13 cellular contexts compared by ENCODE assay signal in genomic region chr11:8867856-8868705, GRCh38. TPM values are rescaled to one million over a fixed set of nuclear protein-coding genes. Genes with fewer than 3 reads are reported as not detected.
DNase-seq lines count a peak whose midpoint lies in the region; ATAC-seq and TF ChIP-seq lines count a peak whose summit lies in the region.
"Had no signal": no experiment of that assay in that cellular context is flagged by ENCODE, and none has a peak within 500 bp of the region (broad histone marks: within the 10 kb centered on the region; RNA-seq: fewer than 3 reads in every experiment).

No MANE protein-coding gene starts in this region.

- H3K4me3 ChIP-seq in gastroesophageal sphincter (no peak overlapping the region), suprapubic skin (no peak overlapping the region)

- H3K36me3 ChIP-seq in gastroesophageal sphincter, result no peaks in the 10 kb centered on the region
- no peaks in the 10 kb centered on the region for H3K36me3 ChIP-seq in suprapubic skin

- TF ChIP-seq POLR2A in gastroesophageal sphincter (IDR thresholded peaks at IDR 0.05), result no peak
- no peak for TF ChIP-seq POLR2A in suprapubic skin (IDR thresholded peaks at IDR 0.05)

- 65 to 71% methylated on average over 7 of the region's 7 CpGs for WGBS in gastroesophageal sphincter (ENCODE audit: low coverage in 1 of 2), 2 donors
- WGBS in suprapubic skin, result 49% methylated on average over 7 of the region's 7 CpGs

- H3K4me1 ChIP-seq in gastroesophageal sphincter, result peaks cover 0 to 61% (median 7%) of the 10 kb centered on the region in 3 donors
- peaks cover 26% of the 10 kb centered on the region for H3K4me1 ChIP-seq in suprapubic skin

- no peak for TF ChIP-seq EP300 in gastroesophageal sphincter (IDR thresholded peaks at IDR 0.05)
- TF ChIP-seq EP300 in suprapubic skin (IDR thresholded peaks at IDR 0.05), result no peak

- H3K27me3 Mint-ChIP-seq in activated naive CD8-positive, alpha-beta T cell treated with anti-CD3 and anti-CD28 coated beads, Interleukin-2, amount 50 U/mL, for 24 hours, result peaks cover 63% of the 10 kb centered on the region

- H3K4me1 Mint-ChIP-seq in activated naive CD8-positive, alpha-beta T cell treated with anti-CD3 and anti-CD28 coated beads, Interleukin-2, amount 50 U/mL, for 24 hours, result no peaks in the 10 kb centered on the region

- H3K27me3 ChIP-seq in gastroesophageal sphincter (no peaks in the 10 kb centered on the region), suprapubic skin (no peaks in the 10 kb centered on the region)

- H3K9me3 Mint-ChIP-seq in activated naive CD8-positive, alpha-beta T cell treated with anti-CD3 and anti-CD28 coated beads, Interleukin-2, amount 50 U/mL, for 24 hours, result no peaks in the 10 kb centered on the region
- H3K9me3 Mint-ChIP-seq: activated B cell treated with CpG ODN at 0.5 μM for 24 hours had no signal

- no peaks in the 10 kb centered on the region for H3K9me3 ChIP-seq in gastroesophageal sphincter
- H3K9me3 ChIP-seq in suprapubic skin, result no peaks in the 10 kb centered on the region

- TF ChIP-seq CTCF in gastroesophageal sphincter (IDR thresholded peaks at IDR 0.05) (no peak), suprapubic skin (IDR thresholded peaks at IDR 0.05) (no peak)

- H3K27ac ChIP-seq in gastroesophageal sphincter (peak overlapping the region in 3 of 4 donors; percentile 25 to 33 (median 28)), suprapubic skin (peak overlapping the region; percentile 30)
- H3K27ac ChIP-seq: 22Rv1 had no signal

- ATAC-seq in gastroesophageal sphincter (no peak), sciatic nerve (no peak)
- no peak for ATAC-seq in activated naive CD8-positive, alpha-beta T cell treated with anti-CD3 and anti-CD28 coated beads, Interleukin-2, amount 50 U/mL, for 24 hours

- DNase-seq in DMS53 (lab: John Stamatoyannopoulos, UW) (peak; percentile 18), DMS53 treated with DMSO at 0.1 percent for 48 hours (lab: John Stamatoyannopoulos, UW; ENCODE audit: unreplicated experiment) (no peak), astrocyte of the hippocampus (ENCODE audit: low read depth, low spot score) (peak; percentile 55), suprapubic skin (ENCODE audit: low spot score in 2 of 2) (no peak), DMS 273 treated with DMSO at 0.1 percent for 48 hours (lab: John Stamatoyannopoulos, UW) (no peak), sciatic nerve (ENCODE audit: low spot score) (no peak)
- DNase-seq in activated naive CD8-positive, alpha-beta T cell treated with anti-CD3 and anti-CD28 coated beads, Interleukin-2, amount 50 U/mL, for 24 hours, result no peak
- DNase-seq: activated B cell treated with CpG ODN at 0.5 μM for 24 hours; hypothalamus; NCI-H1694 treated with DMSO at 0.1 percent for 48 hours; stimulated activated naive CD4-positive, alpha-beta T cell treated with Interleukin-2 at 50 U/mL for 16 hours had no signal

- no peak overlapping the region for H3K4me3 Mint-ChIP-seq in activated naive CD8-positive, alpha-beta T cell treated with anti-CD3 and anti-CD28 coated beads, Interleukin-2, amount 50 U/mL, for 24 hours
- H3K4me3 Mint-ChIP-seq: activated B cell treated with CpG ODN at 0.5 μM for 24 hours had no signal

- intact Hi-C loops in sciatic nerve (cut with DNase I), result no loop called here

- H3K27ac Mint-ChIP-seq in activated naive CD8-positive, alpha-beta T cell treated with anti-CD3 and anti-CD28 coated beads, Interleukin-2, amount 50 U/mL, for 24 hours, result no peak overlapping the region
- H3K27ac Mint-ChIP-seq: activated B cell treated with CpG ODN at 0.5 μM for 24 hours had no signal

- no peaks in the 10 kb centered on the region for H3K36me3 Mint-ChIP-seq in activated naive CD8-positive, alpha-beta T cell treated with anti-CD3 and anti-CD28 coated beads, Interleukin-2, amount 50 U/mL, for 24 hours (ENCODE audit: low read depth)

RNA-seq across cellular contexts. Expression of gene AKIP1, which starts 42.9 kb away (rescaled TPM):
- total RNA-seq in gastroesophageal sphincter, result 10 to 100 TPM; 31.5 to 63.9 (median 44.7) TPM
- total RNA-seq in suprapubic skin, result 10 to 100 TPM in 2 of 4 donors, 1 to 10 TPM in 2; 4.6 to 15.7 (median 11.3) TPM
- 14.7 TPM for total RNA-seq in sciatic nerve

Comparison
In these comparisons a context has a peak if more than half of its experiments do, and no peak if none do; other contexts are left out.
1. DNase-seq: peak in DMS53 (single experiment) and astrocyte of the hippocampus (single experiment); none in DMS53 treated with DMSO at 0.1 percent for 48 hours (single experiment), suprapubic skin (0 of 2), activated naive CD8-positive, alpha-beta T cell treated with anti-CD3 and anti-CD28 coated beads, Interleukin-2, amount 50 U/mL, for 24 hours (single experiment), DMS 273 treated with DMSO at 0.1 percent for 48 hours (single experiment) and sciatic nerve (single experiment).